19 cellular contexts compared by ENCODE assay signal in the genomic region with DNA sequence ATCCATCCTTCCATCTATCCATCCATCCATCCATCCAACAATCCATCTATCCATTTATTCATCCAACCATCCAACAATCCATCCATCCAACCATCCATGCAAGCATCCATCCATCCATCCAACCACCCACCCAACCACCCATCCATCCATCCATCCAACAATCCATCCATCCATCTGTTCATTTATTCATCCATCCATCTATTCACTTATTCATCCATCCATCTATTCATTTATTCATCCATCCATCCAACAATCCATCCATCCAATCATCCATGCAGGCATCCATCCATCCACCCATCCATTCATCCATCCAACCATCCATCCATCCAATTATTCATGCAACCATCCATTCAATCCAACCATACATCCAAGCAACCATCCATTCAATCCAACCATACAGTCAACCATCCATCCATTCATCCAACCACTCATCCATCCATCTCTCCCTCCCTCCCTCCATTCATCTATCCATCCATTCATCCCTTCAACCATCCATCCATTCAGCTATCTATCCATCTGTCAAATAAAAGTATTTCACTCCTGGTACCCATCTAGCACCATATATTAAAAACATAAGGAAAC.
DNase-seq lines count a peak whose midpoint lies in the region; ATAC-seq and TF ChIP-seq lines count a peak whose summit lies in the region.
"Had no signal": no experiment of that assay in that cellular context is flagged by ENCODE, and none has a peak within 500 bp of the region (broad histone marks: within the 10 kb centered on the region; RNA-seq: fewer than 3 reads in every experiment).

No MANE protein-coding gene starts in this region.

- H3K4me3 ChIP-seq in HEK293 (ENCODE audit: low read depth, low read length) (no peak overlapping the region), IMR-90 (ENCODE audit: insufficient read depth, low read depth, low read length) (no peak overlapping the region), stomach (no peak overlapping the region)
- H3K4me3 ChIP-seq: BLaER1 had no signal

- peak overlapping the region; percentile 26 for H2BK5ac ChIP-seq in IMR-90 (ENCODE audit: low read depth, low read length, poor library complexity, severe bottlenecking)

- POLR2A ChIA-PET in HEK293 (lab: Yijun Ruan, JAX), result no interaction called here
- POLR2A ChIA-PET in IMR-90 (lab: Charles Lee; ENCODE audit: unreplicated experiment), result no interaction called here

- no peak overlapping the region for H2BK120ac ChIP-seq in IMR-90 (ENCODE audit: low read depth, low read length)

- no peak for TF ChIP-seq EP300 in stomach (IDR thresholded peaks at IDR 0.05)

- TF ChIP-seq RAD21 in IMR-90 (IDR thresholded peaks at IDR 0.05; ENCODE audit: low read length), result no peak

- H2BK15ac ChIP-seq in IMR-90 (ENCODE audit: low read depth, low read length), result no peak overlapping the region

- H3K27ac ChIP-seq in HEK293 (ENCODE audit: extremely low read depth, low read depth, low read length) (no peak overlapping the region), IMR-90 (ENCODE audit: insufficient read depth, low read length) (no peak overlapping the region), stomach (no peak overlapping the region)
- H3K27ac ChIP-seq: BLaER1 had no signal

- no peak overlapping the region for H2AK5ac ChIP-seq in IMR-90 (ENCODE audit: low read depth, low read length)

- H3K18ac ChIP-seq in IMR-90 (ENCODE audit: low read depth, low read length), result no peak overlapping the region

- H2AK9ac ChIP-seq in IMR-90 (replicated peaks; ENCODE audit: low read depth, low read length, poor library complexity), result no peak overlapping the region

- no peak overlapping the region for H3K56ac ChIP-seq in IMR-90 (ENCODE audit: extremely low read depth, insufficient read depth, low read length)

- no peaks in the 10 kb centered on the region for H3K9me1 ChIP-seq in IMR-90 (ENCODE audit: insufficient read depth, low read length)

- H3K4ac ChIP-seq in IMR-90 (ENCODE audit: low read depth, low read length), result no peak overlapping the region

- no peaks in the 10 kb centered on the region for H3K9me3 ChIP-seq in HEK293 (ENCODE audit: control insufficient read depth, insufficient read depth, low read depth, low read length)
- no peaks in the 10 kb centered on the region for H3K9me3 ChIP-seq in IMR-90 (ENCODE audit: control insufficient read depth, insufficient read depth, low read length)
- H3K9me3 ChIP-seq in stomach, result no peaks in the 10 kb centered on the region
- H3K9me3 ChIP-seq: BE2C had no signal

- H4K8ac ChIP-seq in IMR-90 (ENCODE audit: low read depth in 2 of 2, low read length in 2 of 2), result no peak overlapping the region

- H3K4me1 ChIP-seq in HEK293 (ENCODE audit: control insufficient read depth, insufficient read depth, low read length) (no peaks in the 10 kb centered on the region), IMR-90 (ENCODE audit: control insufficient read depth, insufficient read depth, low read length) (no peaks in the 10 kb centered on the region), stomach (no peaks in the 10 kb centered on the region)
- H3K4me1 ChIP-seq: BE2C had no signal

- H2AFZ ChIP-seq in IMR-90 (replicated peaks; ENCODE audit: low read length, poor library complexity), result no peak overlapping the region

- in situ Hi-C loops in IMR-90 (cut with MboI; ENCODE audit: low sequenced_read_pairs), result no loop called here

- no peak overlapping the region for H3K23ac ChIP-seq in IMR-90 (ENCODE audit: low read depth, low read length)

- H3K9ac ChIP-seq in IMR-90 (ENCODE audit: low read depth, low read length), result no peak overlapping the region
- H3K9ac ChIP-seq: BLaER1 had no signal

- no peak overlapping the region for H3K14ac ChIP-seq in IMR-90 (replicated peaks; ENCODE audit: low read depth, low read length)

- H3K27me3 ChIP-seq in IMR-90 (ENCODE audit: control insufficient read depth, insufficient read depth, low read length) (no peaks in the 10 kb centered on the region; the same call in 1 of the 2 replicates), stomach (peaks cover 0 to 22% (median 0%) of the 10 kb centered on the region in 3 donors)
- H3K27me3 ChIP-seq: BLaER1 had no signal

- TF ChIP-seq POLR2A in IMR-90 (IDR thresholded peaks at IDR 0.05; ENCODE audit: low read depth, low read length) (no peak), stomach (IDR thresholded peaks at IDR 0.05) (no peak)

- TF ChIP-seq CTCF in HEK293 (tag by site-specific recombination; IDR thresholded peaks at IDR 0.05) (no peak), IMR-90 (conservative IDR thresholded peaks at IDR 0.05; ENCODE audit: low read depth, low read length) (no peak), stomach (IDR thresholded peaks at IDR 0.05) (no peak)

- no peaks in the 10 kb centered on the region for H3K36me3 ChIP-seq in HEK293 (ENCODE audit: control insufficient read depth in 2 of 2, insufficient read depth in 1 of 2, low read length in 2 of 2)
- no peaks in the 10 kb centered on the region for H3K36me3 ChIP-seq in IMR-90 (ENCODE audit: control insufficient read depth, insufficient read depth, low read length)
- H3K36me3 ChIP-seq in stomach, result no peaks in the 10 kb centered on the region
- H3K36me3 ChIP-seq: BE2C, BLaER1 had no signal

- no peak overlapping the region for H4K5ac ChIP-seq in IMR-90 (ENCODE audit: low read depth, low read length)

- intact Hi-C loops in IMR-90 (cut with micrococcal nuclease), result no loop called here
- intact Hi-C loops in stomach (cut with DNase I; ENCODE audit: low total_unique reads), result no loop called here

- BruUV-seq in IMR-90 (replicated peaks; lab: Mats Ljungman, UMichigan), result no TSS peak

- H3K79me1 ChIP-seq in IMR-90 (ENCODE audit: low read depth in 1 of 2, low read length in 2 of 2), result no peaks in the 10 kb centered on the region

- no peak overlapping the region for H4K91ac ChIP-seq in IMR-90 (ENCODE audit: insufficient read depth, low read depth, low read length)

- no peak overlapping the region for H3K4me2 ChIP-seq in IMR-90 (ENCODE audit: low read depth, low read length)

- H2BK20ac ChIP-seq in IMR-90 (ENCODE audit: low read depth, low read length), result no peak overlapping the region

- ATAC-seq in IMR-90 (ENCODE audit: low read depth), result no peak

- DNase-seq in IMR-90, result no peak
- DNase-seq in activated CD4-positive, alpha-beta T cell treated with anti-CD3 and anti-CD28 coated beads, Interleukin-2, amount 50 U/mL, for 48 hours, result no peak
- no peak for DNase-seq in stomach
- DNase-seq in DMS79 treated with DMSO at 0.1 percent for 48 hours (lab: John Stamatoyannopoulos, UW), result no peak
- DNase-seq: 8988T; ACHN; BE2C; C1 segment of cervical spinal cord; CD4-positive, alpha-beta memory T cell; CD4-positive, CD25-positive, alpha-beta regulatory T cell; CD8-positive, alpha-beta memory T cell; COR-L47; DMS 273 treated with DMSO at 0.1 percent for 48 hours; DMS153; DMS53; DMS79; GF-D8 had no signal

- H4K20me1 ChIP-seq in IMR-90 (ENCODE audit: insufficient read depth, low read length), result no peaks in the 10 kb centered on the region
- H4K20me1 ChIP-seq: BLaER1 had no signal

- CTCF ChIA-PET in HEK293 (lab: Yijun Ruan, JAX) (interaction anchor here (0.6 to 2.3 kb wide), 3 partner anchors 8 to 431 kb away, joined by 3 to 8 read pairs (median 3); no protein-coding TSS in a partner anchor), IMR-90 (lab: Yijun Ruan, JAX) (no interaction called here)

- dilution Hi-C loops in IMR-90 (cut with HindIII; ENCODE audit: low sequenced_read_pairs, unreplicated experiment), result no loop called here

TF ChIP-seq in HEK293, 187 proteins besides CTCF, POLR2A, EP300 and RAD21 (continues in another document):
- peak; percentile 96 for TF ChIP-seq ZNF366 (tag by site-specific recombination; conservative IDR thresholded peaks at IDR 0.05)
- TF ChIP-seq ZBTB48 (tag by site-specific recombination; IDR thresholded peaks at IDR 0.05), result no peak
- TF ChIP-seq, protein P1, sequence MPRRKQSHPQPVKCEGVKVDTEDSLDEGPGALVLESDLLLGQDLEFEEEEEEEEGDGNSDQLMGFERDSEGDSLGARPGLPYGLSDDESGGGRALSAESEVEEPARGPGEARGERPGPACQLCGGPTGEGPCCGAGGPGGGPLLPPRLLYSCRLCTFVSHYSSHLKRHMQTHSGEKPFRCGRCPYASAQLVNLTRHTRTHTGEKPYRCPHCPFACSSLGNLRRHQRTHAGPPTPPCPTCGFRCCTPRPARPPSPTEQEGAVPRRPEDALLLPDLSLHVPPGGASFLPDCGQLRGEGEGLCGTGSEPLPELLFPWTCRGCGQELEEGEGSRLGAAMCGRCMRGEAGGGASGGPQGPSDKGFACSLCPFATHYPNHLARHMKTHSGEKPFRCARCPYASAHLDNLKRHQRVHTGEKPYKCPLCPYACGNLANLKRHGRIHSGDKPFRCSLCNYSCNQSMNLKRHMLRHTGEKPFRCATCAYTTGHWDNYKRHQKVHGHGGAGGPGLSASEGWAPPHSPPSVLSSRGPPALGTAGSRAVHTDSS (tag by site-specific recombination; IDR thresholded peaks at IDR 0.05), result no peak
- no peak for TF ChIP-seq SCRT1 (tag by site-specific recombination; IDR thresholded peaks at IDR 0.05; ENCODE audit: borderline replicate concordance)
- TF ChIP-seq ZNF211 (tag by site-specific recombination; IDR thresholded peaks at IDR 0.05; ENCODE audit: low read depth), result no peak
- TF ChIP-seq ZNF221 (tag by site-specific recombination; IDR thresholded peaks at IDR 0.05; ENCODE audit: borderline replicate concordance), result no peak
- TF ChIP-seq PRDM1 (tag by site-specific recombination; IDR thresholded peaks at IDR 0.05), result no peak

TF ChIP-seq in IMR-90, 13 proteins besides CTCF, POLR2A, EP300 and RAD21:
- TF ChIP-seq MAFK (IDR thresholded peaks at IDR 0.05; ENCODE audit: low read depth, low read length) (no peak), RCOR1 (IDR thresholded peaks at IDR 0.05; ENCODE audit: insufficient replicate concordance, low read length) (no peak), NFE2L2 (IDR thresholded peaks at IDR 0.05; ENCODE audit: low read depth, low read length) (no peak), MXI1 (IDR thresholded peaks at IDR 0.05; ENCODE audit: borderline replicate concordance, low read depth, low read length) (no peak), RFX5 (IDR thresholded peaks at IDR 0.05; ENCODE audit: low read depth, low read length) (no peak), SMC3 (IDR thresholded peaks at IDR 0.05; ENCODE audit: low read depth, low read length) (no peak)
- TF ChIP-seq, protein P2, sequence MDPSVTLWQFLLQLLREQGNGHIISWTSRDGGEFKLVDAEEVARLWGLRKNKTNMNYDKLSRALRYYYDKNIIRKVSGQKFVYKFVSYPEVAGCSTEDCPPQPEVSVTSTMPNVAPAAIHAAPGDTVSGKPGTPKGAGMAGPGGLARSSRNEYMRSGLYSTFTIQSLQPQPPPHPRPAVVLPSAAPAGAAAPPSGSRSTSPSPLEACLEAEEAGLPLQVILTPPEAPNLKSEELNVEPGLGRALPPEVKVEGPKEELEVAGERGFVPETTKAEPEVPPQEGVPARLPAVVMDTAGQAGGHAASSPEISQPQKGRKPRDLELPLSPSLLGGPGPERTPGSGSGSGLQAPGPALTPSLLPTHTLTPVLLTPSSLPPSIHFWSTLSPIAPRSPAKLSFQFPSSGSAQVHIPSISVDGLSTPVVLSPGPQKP (IDR thresholded peaks at IDR 0.05; ENCODE audit: borderline replicate concordance, low read depth, low read length), result no peak
